Comparison of ENCODE assay signal across 8 cellular contexts in the genomic region with DNA sequence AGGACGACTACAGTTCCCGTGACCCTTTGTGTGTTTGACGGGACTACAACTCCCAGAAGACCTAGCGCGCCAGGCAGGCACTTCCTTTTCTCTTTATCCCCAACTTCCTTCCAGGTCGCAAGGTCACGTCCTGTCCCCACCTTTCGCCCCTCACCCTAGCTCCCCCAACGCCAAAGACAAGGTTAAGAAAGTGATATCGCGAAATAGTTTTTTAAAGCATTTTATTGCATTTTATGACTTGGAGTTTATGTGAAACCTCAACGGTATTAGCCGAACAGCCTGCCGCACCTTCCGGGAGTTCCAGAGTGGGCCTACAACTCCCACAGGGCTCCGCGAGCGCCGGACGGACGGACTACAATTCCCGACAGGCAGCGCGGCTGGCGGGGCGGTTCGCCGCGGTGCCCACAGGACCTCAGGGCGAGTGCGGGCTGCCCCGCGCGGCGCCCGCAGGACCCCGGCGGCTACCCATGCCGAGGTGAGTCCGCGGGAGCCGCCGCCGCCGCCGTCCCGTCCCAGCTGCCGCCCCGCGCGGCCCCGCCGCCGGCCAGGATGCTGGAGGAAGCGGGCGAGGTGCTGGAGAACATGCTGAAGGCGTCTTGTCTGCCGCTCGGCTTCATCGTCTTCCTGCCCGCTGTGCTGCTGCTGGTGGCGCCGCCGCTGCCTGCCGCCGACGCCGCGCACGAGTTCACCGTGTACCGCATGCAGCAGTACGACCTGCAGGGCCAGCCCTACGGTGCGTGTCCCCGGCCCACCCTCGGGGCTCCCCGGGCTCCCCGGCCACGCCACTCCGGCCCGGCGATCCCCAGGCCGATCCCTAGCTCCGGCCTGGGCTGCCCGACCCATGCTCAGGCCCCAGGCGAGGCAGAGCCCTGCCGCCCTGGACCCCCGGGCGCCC. TPM values are rescaled to one million over a fixed set of nuclear protein-coding genes. Genes with fewer than 3 reads are reported as not detected.
DNase-seq lines count a peak whose midpoint lies in the region; ATAC-seq, FAIRE-seq and TF ChIP-seq lines count a peak whose summit lies in the region.

Gene NCLN (plus strand): TSS at position 449 of the 895 bp plus-strand sequence. CDS start 101 bp downstream, at position 550.

- ATAC-seq in HG02884 (IDR thresholded peaks at IDR 0.05; ENCODE audit: unreplicated experiment) (peak; percentile 71), left cardiac atrium (peak; percentile 96 to 97), upper lobe of right lung (peak; percentile 95)

- peaks cover 36% of the 10 kb centered on the region for H3K4me1 Mint-ChIP-seq in T-helper 1 cell treated with Interleukin-12 subunit alpha and Interleukin-12 subunit beta and Interleukin-4 antibody, amounts not matched to agents 30 μg/mL and 1 μg/mL, for 36 hours (ENCODE audit: low read depth)

- H3K4me3 ChIP-seq in upper lobe of right lung, result peak within 1 kb of the TSS; percentile 95

- peak; percentile 50; the same call in 1 of the 2 replicates for TF ChIP-seq POLR2A in GM12892 (IDR thresholded peaks at IDR 0.05; ENCODE audit: low read depth, low read length)

- TF ChIP-seq CTCF in upper lobe of right lung (IDR thresholded peaks at IDR 0.05), result no peak

- no peaks in the 10 kb centered on the region for H3K9me3 ChIP-seq in upper lobe of right lung

- DNase-seq in GM12892 (ENCODE audit: insufficient read length), result peak; percentile 77
- DNase-seq in NCI-H1694 (lab: John Stamatoyannopoulos, UW), result peak; percentile 87
- DNase-seq in amniotic stem cell (lab: John Stamatoyannopoulos, UW), result peak; percentile 78
- DNase-seq in left cardiac atrium, result peak; percentile 95
- peak; percentile 99 for DNase-seq in posterior vena cava (ENCODE audit: low spot score)
- DNase-seq in upper lobe of right lung, result peak; percentile 97

- H3K36me3 Mint-ChIP-seq in T-helper 1 cell treated with Interleukin-12 subunit alpha and Interleukin-12 subunit beta and Interleukin-4 antibody, amounts not matched to agents 30 μg/mL and 1 μg/mL, for 36 hours (ENCODE audit: low read depth), result peaks cover 29% of the 10 kb centered on the region

- H3K27ac ChIP-seq in upper lobe of right lung, result peak within 1 kb of the TSS; percentile 83

- H3K27ac Mint-ChIP-seq in T-helper 1 cell treated with Interleukin-12 subunit alpha and Interleukin-12 subunit beta and Interleukin-4 antibody, amounts not matched to agents 30 μg/mL and 1 μg/mL, for 36 hours, result peak within 1 kb of the TSS; percentile 90

- no peaks in the 10 kb centered on the region for H3K36me3 ChIP-seq in upper lobe of right lung

- no peaks in the 10 kb centered on the region for H3K27me3 Mint-ChIP-seq in T-helper 1 cell treated with Interleukin-12 subunit alpha and Interleukin-12 subunit beta and Interleukin-4 antibody, amounts not matched to agents 30 μg/mL and 1 μg/mL, for 36 hours (ENCODE audit: low read depth)

- no peaks in the 10 kb centered on the region for H3K27me3 ChIP-seq in upper lobe of right lung

- H3K4me3 Mint-ChIP-seq in T-helper 1 cell treated with Interleukin-12 subunit alpha and Interleukin-12 subunit beta and Interleukin-4 antibody, amounts not matched to agents 30 μg/mL and 1 μg/mL, for 36 hours, result peak within 1 kb of the TSS; percentile 93

- FAIRE-seq in GM12892 (lab: Jason Lieb, UNC), result peak; percentile 97

- H3K9me3 Mint-ChIP-seq in T-helper 1 cell treated with Interleukin-12 subunit alpha and Interleukin-12 subunit beta and Interleukin-4 antibody, amounts not matched to agents 30 μg/mL and 1 μg/mL, for 36 hours, result no peaks in the 10 kb centered on the region

- intact Hi-C loops in left cardiac atrium (cut with DNase I) (no loop called here), posterior vena cava (cut with DNase I) (no loop called here), upper lobe of right lung (cut with DNase I) (no loop called here)

- peaks cover 27% of the 10 kb centered on the region for H3K4me1 ChIP-seq in upper lobe of right lung

RNA-seq across cellular contexts. Expression of gene NCLN, which starts in this region (rescaled TPM):
- 18.2 TPM for polyA plus RNA-seq in GM12892 (2012; ENCODE audit: missing spikeins)
- total RNA-seq in left cardiac atrium (10 to 100 TPM; 32.8 to 48.9 TPM), posterior vena cava (10 to 100 TPM; 37.7 to 40.4 TPM), upper lobe of right lung (71.4 TPM)

Comparison
In these comparisons a context has a peak if more than half of its experiments do, and no peak if none do; other contexts are left out.
1. Peak in every context shown above with its lines: DNase-seq, ATAC-seq, H3K4me3 ChIP-seq and H3K27ac ChIP-seq.